In the genomic region with DNA sequence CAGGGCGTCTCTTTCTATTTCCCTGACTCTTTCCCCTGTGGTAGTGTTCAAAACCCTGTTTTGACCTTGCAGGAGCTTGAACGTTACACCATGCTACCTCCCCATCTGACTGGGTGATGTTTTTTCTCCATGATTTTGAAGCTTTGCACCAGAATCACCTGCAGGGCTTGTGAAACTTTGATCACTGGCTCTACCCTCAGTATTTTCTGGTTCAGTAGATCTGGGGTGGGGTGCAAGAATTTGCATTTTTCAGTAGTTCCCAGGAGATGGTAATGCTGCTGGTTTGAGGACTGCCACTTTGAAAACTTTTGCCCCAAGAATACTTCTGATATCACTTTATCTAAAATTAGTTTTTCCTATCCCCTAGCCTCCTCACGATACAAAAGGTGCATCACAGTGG, we compare ENCODE assay signal across 20 cellular contexts.
"Had no signal": no experiment of that assay in that cellular context is flagged by ENCODE, and none has a peak within 500 bp of the region (broad histone marks: within the 10 kb centered on the region; RNA-seq: fewer than 3 reads in every experiment).

No MANE protein-coding gene starts in this region.

- H3K27me3 ChIP-seq: neural progenitor cell, right lobe of liver, suprapubic skin, transverse colon, upper lobe of right lung, uterus had no signal

- DNase-seq: cortex of kidney; dorsolateral prefrontal cortex; effector CD4-positive, alpha-beta T cell; mesenchymal stem cell; mucosa of descending colon; naive B cell; right lobe of liver; stimulated activated CD4-positive, alpha-beta T cell treated with anti-CD3 and anti-CD28 coated beads, Interleukin-12 subunit alpha, Interleukin-12 subunit beta, amount 100 ng/mL, for 4 hours; stimulated activated CD4-positive, alpha-beta T cell treated with anti-CD3 and anti-CD28 coated beads, Interleukin-1b, Interleukin-23, amount 100 ng/mL, for 48 hours; stimulated activated CD4-positive, alpha-beta T cell treated with anti-CD3 and anti-CD28 coated beads, Interleukin-4, amount 100 ng/mL, for 1 hour; stimulated activated CD8-positive, alpha-beta memory T cell treated with anti-CD3 and anti-CD28 coated beads, Interleukin-4, amount 100 ng/mL, for 48 hours; stimulated activated naive CD4-positive, alpha-beta T cell; stimulated activated naive CD8-positive, alpha-beta T cell treated with anti-CD3 and anti-CD28 coated beads, Interleukin-15, amount 100 ng/mL, for 72 hours; transverse colon; upper lobe of right lung; uterus had no signal

- H3K27ac ChIP-seq: dorsolateral prefrontal cortex, neural progenitor cell, parathyroid adenoma, right lobe of liver, suprapubic skin, transverse colon, upper lobe of right lung, uterus had no signal

- H3K36me3 ChIP-seq: neural progenitor cell, right lobe of liver, suprapubic skin, transverse colon, upper lobe of right lung, uterus had no signal

- H3K4me3 ChIP-seq: dorsolateral prefrontal cortex, mucosa of descending colon, neural progenitor cell, right lobe of liver, smooth muscle cell, suprapubic skin, transverse colon, upper lobe of right lung, uterus had no signal

- H3K4me1 ChIP-seq: neural progenitor cell, parathyroid adenoma, right lobe of liver, suprapubic skin, transverse colon, upper lobe of right lung, uterus had no signal

- H3K9ac ChIP-seq: neural progenitor cell, parathyroid adenoma had no signal

- H3K9me3 ChIP-seq: right lobe of liver, suprapubic skin, transverse colon, upper lobe of right lung, uterus had no signal

- H2AFZ ChIP-seq: neural progenitor cell, parathyroid adenoma had no signal

- H3K79me2 ChIP-seq: parathyroid adenoma had no signal

- H3K4me2 ChIP-seq: neural progenitor cell, smooth muscle cell had no signal

- ATAC-seq: right lobe of liver; stimulated activated naive CD8-positive, alpha-beta T cell treated with anti-CD3 and anti-CD28 coated beads, Interleukin-15, amount 100 ng/mL, for 72 hours; upper lobe of right lung had no signal
